8 cellular contexts compared by ENCODE assay signal in the genomic region with DNA sequence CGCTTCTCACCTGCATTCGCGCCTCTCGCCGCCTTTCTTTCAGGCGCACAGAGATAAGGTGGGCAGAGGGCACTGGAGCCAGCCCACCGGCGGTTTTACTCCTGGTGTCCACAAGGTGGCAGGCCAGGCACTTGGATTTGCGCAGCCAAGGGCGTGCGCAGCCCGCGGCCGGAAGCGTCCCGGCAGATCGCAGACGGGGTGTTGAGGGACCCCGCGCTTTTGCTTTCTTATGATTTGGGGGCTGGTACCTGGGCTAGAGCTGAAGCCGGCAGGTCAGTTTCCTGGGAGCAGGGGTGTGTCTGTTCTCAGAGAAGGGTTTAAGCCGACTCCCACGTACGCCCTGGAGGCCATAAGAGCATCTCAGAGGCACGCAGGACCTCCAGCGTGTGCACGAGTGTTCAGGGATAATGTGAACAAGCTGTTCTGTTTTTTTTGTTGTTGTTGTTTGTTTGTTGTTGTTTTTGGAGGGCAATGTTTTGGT.
DNase-seq lines count a peak whose midpoint lies in the region; ATAC-seq lines count a peak whose summit lies in the region.

No MANE protein-coding gene starts in this region.

- H3K79me2 ChIP-seq in mesendoderm (ENCODE audit: control insufficient read depth, insufficient read depth, low read length): no peaks in the 10 kb centered on the region

- DNase-seq in C1 segment of cervical spinal cord (lab: John Stamatoyannopoulos, UW) (peak in 10 of 14 donors; percentile 6 to 52 (median 12)), NCI-H524 treated with DMSO at 0.1 percent for 48 hours (lab: John Stamatoyannopoulos, UW) (peak; percentile 52), mesendoderm (peak; percentile 85)
- peak; percentile 89 for DNase-seq in activated CD4-positive, alpha-beta memory T cell treated with anti-CD3 and anti-CD28 coated beads for 36 hours
- peak; percentile 71 for DNase-seq in effector CD4-positive, alpha-beta T cell
- DNase-seq in stimulated activated CD8-positive, alpha-beta memory T cell treated with anti-CD3 and anti-CD28 coated beads, Interleukin-15, amount 100 ng/mL, for 24 hours (ENCODE audit: low read depth): peak; percentile 62

- no peak overlapping the region for H2AK5ac ChIP-seq in mesendoderm (ENCODE audit: low read length)

- H3K27me3 Mint-ChIP-seq in activated CD4-positive, alpha-beta memory T cell treated with anti-CD3 and anti-CD28 coated beads for 36 hours: peaks cover 31% of the 10 kb centered on the region

- CTCF ChIA-PET in activated CD4-positive, alpha-beta memory T cell treated with anti-CD3 and anti-CD28 coated beads for 36 hours (lab: Charles Lee): interaction anchor here (0.6 to 2.4 kb wide), 19 partner anchors 10 to 1414 kb away, joined by 3 to 12 read pairs (median 3); no protein-coding TSS in a partner anchor

- H3K36me3 Mint-ChIP-seq in activated CD4-positive, alpha-beta memory T cell treated with anti-CD3 and anti-CD28 coated beads for 36 hours: no peaks in the 10 kb centered on the region

- H3K79me1 ChIP-seq in mesendoderm (ENCODE audit: low read length): no peaks in the 10 kb centered on the region

- peak overlapping the region; percentile 73 for H3K4me3 Mint-ChIP-seq in activated CD4-positive, alpha-beta memory T cell treated with anti-CD3 and anti-CD28 coated beads for 36 hours

- POLR2A ChIA-PET in activated CD4-positive, alpha-beta memory T cell treated with anti-CD3 and anti-CD28 coated beads for 36 hours (lab: Charles Lee): no interaction called here

- H3K4me1 ChIP-seq in mesendoderm (ENCODE audit: control insufficient read depth, low read depth, low read length): no peaks in the 10 kb centered on the region

- H3K9ac ChIP-seq in mesendoderm (ENCODE audit: low read length): peak overlapping the region; percentile 45

- whole genome bisulfite sequencing in mesendoderm (ENCODE audit: extremely low coverage, insufficient coverage, low lambda C conversion rate): no CpG with 5 or more reads among the region's 27 CpGs

- H4K8ac ChIP-seq in mesendoderm (ENCODE audit: low read depth, low read length): no peak overlapping the region

- no peaks in the 10 kb centered on the region for H3K9me3 Mint-ChIP-seq in activated CD4-positive, alpha-beta memory T cell treated with anti-CD3 and anti-CD28 coated beads for 36 hours

- H3K18ac ChIP-seq in mesendoderm (ENCODE audit: low read length): no peak overlapping the region

- no peaks in the 10 kb centered on the region for H3K27me3 ChIP-seq in mesendoderm (ENCODE audit: insufficient read depth, low read length, poor library complexity)

- no peak overlapping the region for H2BK5ac ChIP-seq in mesendoderm (ENCODE audit: low read length)

- ATAC-seq in GM19324 (IDR thresholded peaks at IDR 0.05; ENCODE audit: low FRiP score, unreplicated experiment) (peak; percentile 96), HG03442 (IDR thresholded peaks at IDR 0.05; ENCODE audit: unreplicated experiment) (peak; percentile 99)

- intact Hi-C loops in activated CD4-positive, alpha-beta memory T cell treated with anti-CD3 and anti-CD28 coated beads for 36 hours (cut with micrococcal nuclease): loop anchor here (1.0 to 10.0 kb wide), 3 partner anchors 241 to 1415 kb away; no protein-coding TSS in a partner anchor

- peak overlapping the region; percentile 65 for H3K56ac ChIP-seq in mesendoderm (ENCODE audit: low read length)

- no peak overlapping the region for H3K27ac Mint-ChIP-seq in activated CD4-positive, alpha-beta memory T cell treated with anti-CD3 and anti-CD28 coated beads for 36 hours

- H3K23ac ChIP-seq in mesendoderm (ENCODE audit: low read length): no peak overlapping the region

- peaks cover 18% of the 10 kb centered on the region for H3K4me1 Mint-ChIP-seq in activated CD4-positive, alpha-beta memory T cell treated with anti-CD3 and anti-CD28 coated beads for 36 hours (ENCODE audit: low read depth)

- peak overlapping the region; percentile 60 for H3K4me2 ChIP-seq in mesendoderm (ENCODE audit: low read length)

- no peak overlapping the region for H2BK15ac ChIP-seq in mesendoderm (replicated peaks; ENCODE audit: low read depth)

- no peak overlapping the region for H3K4ac ChIP-seq in mesendoderm (ENCODE audit: low read depth, low read length)

- H2BK120ac ChIP-seq in mesendoderm (ENCODE audit: low read depth, low read length): no peak overlapping the region

- no peaks in the 10 kb centered on the region for H3K36me3 ChIP-seq in mesendoderm (ENCODE audit: control insufficient read depth, insufficient read depth, low read length)

- H3K4me3 ChIP-seq in mesendoderm (ENCODE audit: low read length): no peak overlapping the region

- no peak overlapping the region for H3K27ac ChIP-seq in mesendoderm (ENCODE audit: low read depth, low read length)

- no peak overlapping the region for H4K5ac ChIP-seq in mesendoderm (ENCODE audit: low read length)

Comparison
In these comparisons a context has a peak if more than half of its experiments do, and no peak if none do; other contexts are left out.
1. DNase-seq: peak in every context shown above with its lines; median percentile 89 in activated CD4-positive, alpha-beta memory T cell treated with anti-CD3 and anti-CD28 coated beads for 36 hours; 85 in mesendoderm; 71 in effector CD4-positive, alpha-beta T cell; 62 in stimulated activated CD8-positive, alpha-beta memory T cell treated with anti-CD3 and anti-CD28 coated beads, Interleukin-15, amount 100 ng/mL, for 24 hours; 52 in NCI-H524 treated with DMSO at 0.1 percent for 48 hours; 12 in C1 segment of cervical spinal cord.